Comparison of ENCODE assay signal across 10 cellular contexts in the genomic region with DNA sequence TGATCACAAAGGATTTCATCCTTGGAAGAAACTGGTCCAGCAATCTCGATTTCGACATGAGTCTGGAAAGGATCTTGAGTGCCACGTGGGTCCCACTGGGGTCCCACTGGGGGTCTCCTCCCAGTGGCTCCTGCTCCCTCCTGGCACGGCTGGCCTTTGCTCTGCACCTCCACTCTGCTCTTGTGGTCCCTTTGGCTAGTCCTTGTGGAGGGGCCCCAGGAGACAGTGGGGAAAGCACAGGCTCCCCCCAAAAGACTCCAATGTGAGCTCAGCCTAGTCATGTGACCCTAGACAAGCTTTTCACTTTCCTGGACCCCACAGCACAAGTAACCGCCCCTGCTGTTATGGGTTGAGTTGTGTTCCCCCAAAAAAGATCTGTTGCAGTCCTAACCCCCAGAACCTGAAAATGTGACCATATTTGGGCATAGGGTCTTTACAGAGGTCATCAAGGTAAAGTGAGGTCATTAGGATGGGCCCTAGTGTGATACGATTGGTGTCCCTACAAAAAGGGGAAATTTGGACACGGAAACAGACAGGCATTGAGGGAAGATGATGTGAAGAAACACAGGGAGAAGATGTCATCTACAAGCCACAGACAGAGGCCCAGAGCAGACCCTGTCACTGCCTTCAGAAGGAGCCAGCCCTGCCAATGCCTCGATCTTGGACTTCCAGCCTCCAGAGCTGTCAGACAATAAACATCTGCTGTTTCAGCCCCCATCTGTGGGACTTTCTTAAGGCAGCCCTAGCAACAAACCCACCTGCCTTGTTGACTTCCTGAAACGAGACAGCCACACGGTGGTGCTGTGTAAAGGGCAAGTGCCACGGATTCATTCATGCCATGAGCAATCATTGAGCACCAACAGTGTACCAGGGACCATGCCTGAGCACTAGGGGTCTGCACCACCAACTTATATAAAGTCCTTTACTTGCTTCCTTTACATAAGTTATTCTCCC. TPM values are rescaled to one million over a fixed set of nuclear protein-coding genes. Genes with fewer than 3 reads are reported as not detected.
A peak's percentile ranks its signal among the peaks of the same experiment; 100 is the strongest.
DNase-seq lines count a peak whose midpoint lies in the region; ATAC-seq and TF ChIP-seq lines count a peak whose summit lies in the region.
"Had no signal": no experiment of that assay in that cellular context is flagged by ENCODE, and none has a peak within 500 bp of the region (broad histone marks: within the 10 kb centered on the region; RNA-seq: fewer than 3 reads in every experiment).

No MANE protein-coding gene starts in this region.

- peaks cover 12% of the 10 kb centered on the region for H3K36me3 Mint-ChIP-seq in activated CD8-positive, alpha-beta T cell treated with anti-CD3 and anti-CD28 coated beads for 36 hours (ENCODE audit: low read depth)
- peaks cover 10% of the 10 kb centered on the region for H3K36me3 Mint-ChIP-seq in memory B cell

- H3K4me3 Mint-ChIP-seq in activated CD8-positive, alpha-beta T cell treated with anti-CD3 and anti-CD28 coated beads for 36 hours = no peak overlapping the region
- no peak overlapping the region for H3K4me3 Mint-ChIP-seq in memory B cell

- H3K9me3 ChIP-seq in DND-41 (ENCODE audit: insufficient read depth, low read length, severe bottlenecking) = peaks cover 16% of the 10 kb centered on the region

- H3K9me3 Mint-ChIP-seq in activated CD8-positive, alpha-beta T cell treated with anti-CD3 and anti-CD28 coated beads for 36 hours = peaks cover 20% of the 10 kb centered on the region
- peaks cover 12% of the 10 kb centered on the region for H3K9me3 Mint-ChIP-seq in memory B cell

- no peak overlapping the region for H3K9ac ChIP-seq in DND-41 (ENCODE audit: low read depth, low read length)

- H3K27me3 ChIP-seq in DND-41 (ENCODE audit: insufficient read depth, low read length, poor library complexity) = no peaks in the 10 kb centered on the region
- H3K27me3 ChIP-seq in H7 (ENCODE audit: control insufficient read depth, insufficient read depth, low read length) = no peaks in the 10 kb centered on the region

- CTCF ChIA-PET in activated CD8-positive, alpha-beta T cell treated with anti-CD3 and anti-CD28 coated beads for 36 hours (lab: Charles Lee) = interaction anchor here (0.6 to 2.6 kb wide), 5 partner anchors 13 to 311 kb away, joined by 3 to 6 read pairs (median 3); no protein-coding TSS in a partner anchor

- DNase-seq in DND-41 (no peak), H7 (peak; percentile 20), memory B cell (ENCODE audit: low spot score in 2 of 2) (no peak), kidney tubule cell (ENCODE audit: low spot score) (no peak), retina (no peak)
- peak; percentile 68 for DNase-seq in activated CD8-positive, alpha-beta T cell treated with anti-CD3 and anti-CD28 coated beads for 36 hours
- DNase-seq: NCI-H1092 had no signal

- peak overlapping the region; percentile 54 for H3K27ac Mint-ChIP-seq in activated CD8-positive, alpha-beta T cell treated with anti-CD3 and anti-CD28 coated beads for 36 hours
- no peak overlapping the region for H3K27ac Mint-ChIP-seq in memory B cell

- no peak overlapping the region for H2AFZ ChIP-seq in DND-41 (ENCODE audit: low read depth, low read length)

- H3K4me3 ChIP-seq in DND-41 (ENCODE audit: low read depth in 1 of 2, low read length in 2 of 2) (no peak overlapping the region), H7 (ENCODE audit: insufficient read depth, low read depth, low read length) (no peak overlapping the region)
- H3K4me3 ChIP-seq: gastroesophageal sphincter, tibial nerve had no signal

- POLR2A ChIA-PET in activated CD8-positive, alpha-beta T cell treated with anti-CD3 and anti-CD28 coated beads for 36 hours (lab: Charles Lee) = interaction anchor here (1.3 to 2.1 kb wide), 3 partner anchors 16 to 22 kb away, joined by 3 to 5 read pairs (median 3); no protein-coding TSS in a partner anchor

- no peaks in the 10 kb centered on the region for H3K79me2 ChIP-seq in DND-41 (ENCODE audit: insufficient read depth, low read length)

- H3K4me1 ChIP-seq in DND-41 (ENCODE audit: insufficient read depth, low read length) = no peaks in the 10 kb centered on the region
- H3K4me1 ChIP-seq: gastroesophageal sphincter, tibial nerve had no signal

- ATAC-seq in DND-41 (ENCODE audit: insufficient read depth, low read depth) = no peak; the same call in 2 of the 3 replicates
- ATAC-seq in activated CD8-positive, alpha-beta T cell treated with anti-CD3 and anti-CD28 coated beads for 36 hours = peak; percentile 84
- ATAC-seq in memory B cell (ENCODE audit: low read depth) = peak; percentile 63
- no peak for ATAC-seq in GM18498 (IDR thresholded peaks at IDR 0.05; ENCODE audit: unreplicated experiment)
- ATAC-seq: gastroesophageal sphincter had no signal

- peaks cover 26% of the 10 kb centered on the region for H3K4me1 Mint-ChIP-seq in activated CD8-positive, alpha-beta T cell treated with anti-CD3 and anti-CD28 coated beads for 36 hours (ENCODE audit: low read depth)
- H3K4me1 Mint-ChIP-seq in memory B cell = no peaks in the 10 kb centered on the region

- no peaks in the 10 kb centered on the region for H3K27me3 Mint-ChIP-seq in activated CD8-positive, alpha-beta T cell treated with anti-CD3 and anti-CD28 coated beads for 36 hours
- peaks cover 16% of the 10 kb centered on the region for H3K27me3 Mint-ChIP-seq in memory B cell

- H3K36me3 ChIP-seq in DND-41 (ENCODE audit: insufficient read depth, low read length) = no peaks in the 10 kb centered on the region
- no peaks in the 10 kb centered on the region for H3K36me3 ChIP-seq in H7 (replicated peaks; ENCODE audit: control insufficient read depth, insufficient read depth, low read length)
- H3K36me3 ChIP-seq: gastroesophageal sphincter, tibial nerve had no signal

- peak; percentile 42 for TF ChIP-seq CTCF in DND-41 (IDR thresholded peaks at IDR 0.05; ENCODE audit: borderline replicate concordance, extremely low read depth, low read length, poor library complexity, severe bottlenecking)
- TF ChIP-seq CTCF in activated CD8-positive, alpha-beta T cell treated with anti-CD3 and anti-CD28 coated beads for 36 hours (IDR thresholded peaks at IDR 0.05) = no peak

- H4K20me1 ChIP-seq in DND-41 (ENCODE audit: insufficient read depth, low read length) = no peaks in the 10 kb centered on the region

- intact Hi-C loops in activated CD8-positive, alpha-beta T cell treated with anti-CD3 and anti-CD28 coated beads for 36 hours (cut with micrococcal nuclease) = no loop called here

- H3K27ac ChIP-seq in DND-41 (ENCODE audit: low read length) = no peak overlapping the region
- H3K27ac ChIP-seq: gastroesophageal sphincter, tibial nerve had no signal

- no peak overlapping the region for H3K4me2 ChIP-seq in DND-41 (ENCODE audit: insufficient read depth, low read length)

RNA-seq across cellular contexts. Expression of a gene that starts 23.8 kb away (rescaled TPM):
- total RNA-seq in H7 (2014; rRNA removed; shearing (Covaris generic)) = 46.7 and 64.6 TPM in 2 replicates
- 100 to 1,000 TPM; 238 to 242 TPM for total RNA-seq in activated CD8-positive, alpha-beta T cell treated with anti-CD3 and anti-CD28 coated beads for 36 hours

Comparison
In these comparisons a context has a peak if more than half of its experiments do, and no peak if none do; other contexts are left out.
1. ATAC-seq: peak in activated CD8-positive, alpha-beta T cell treated with anti-CD3 and anti-CD28 coated beads for 36 hours (single experiment) and memory B cell (single experiment); none in DND-41 (single experiment) and GM18498 (single experiment).
2. DNase-seq: peak in H7 (single experiment) and activated CD8-positive, alpha-beta T cell treated with anti-CD3 and anti-CD28 coated beads for 36 hours (single experiment); none in DND-41 (single experiment), memory B cell (0 of 2), kidney tubule cell (single experiment) and retina (single experiment).